In the genomic region with DNA sequence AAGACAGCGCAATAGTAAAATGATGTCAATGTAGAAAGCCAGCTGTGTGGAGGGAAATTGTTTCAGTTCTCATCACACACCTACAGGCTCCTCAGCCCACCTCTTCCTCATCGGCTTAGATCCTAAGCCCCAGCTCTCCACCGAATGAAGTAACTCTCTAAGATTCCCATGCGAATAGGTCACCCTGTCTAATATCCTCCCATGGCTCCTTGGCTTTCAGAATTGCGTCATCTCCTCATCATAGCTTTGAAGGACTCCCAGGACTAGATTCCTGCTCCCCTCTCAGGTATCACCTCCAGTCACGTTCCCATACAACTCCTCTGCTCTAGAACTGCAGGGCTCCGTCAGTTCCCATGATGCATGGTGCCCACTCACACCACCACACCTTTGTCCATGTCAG, we compare ENCODE assay signal across 18 cellular contexts. TPM values are rescaled to one million over a fixed set of nuclear protein-coding genes. Genes with fewer than 3 reads are reported as not detected.
DNase-seq lines count a peak whose midpoint lies in the region; ATAC-seq and TF ChIP-seq lines count a peak whose summit lies in the region.
"Had no signal": no experiment of that assay in that cellular context is flagged by ENCODE, and none has a peak within 500 bp of the region (broad histone marks: within the 10 kb centered on the region; RNA-seq: fewer than 3 reads in every experiment).

No MANE protein-coding gene starts in this region.

- H3K27me3 ChIP-seq in osteoblast (ENCODE audit: insufficient read depth, low read length), result peaks cover 27% of the 10 kb centered on the region
- H3K27me3 ChIP-seq: BE2C, esophagus muscularis mucosa, tibial nerve had no signal

- H3K4me2 ChIP-seq in osteoblast (ENCODE audit: insufficient read depth, low read length), result peak overlapping the region; percentile 48

- H3K4me1 ChIP-seq in osteoblast (ENCODE audit: insufficient read depth, low read length), result peaks cover 11% of the 10 kb centered on the region
- H3K4me1 ChIP-seq: esophagus muscularis mucosa had no signal

- CTCF ChIA-PET in HEK293T (lab: Yijun Ruan, JAX), result interaction anchor here (1.0 kb wide), 2 partner anchors 8 to 26 kb away, joined by 3 to 5 read pairs; no protein-coding TSS in a partner anchor

- H4K20me1 ChIP-seq in osteoblast (ENCODE audit: insufficient read depth, low read length), result no peaks in the 10 kb centered on the region

- ATAC-seq in HG02981 (IDR thresholded peaks at IDR 0.05; ENCODE audit: unreplicated experiment) (no peak), left ventricle myocardium superior (no peak), Right ventricle myocardium superior (ENCODE audit: poor library complexity) (no peak)
- ATAC-seq: Panc1; stimulated activated memory B cell treated with anti-CD40 and anti-IgM and Interleukin-4, amounts not matched to agents 10 μg/mL and 1 μg/mL and 100 μg/mL, for 72 hours had no signal

- peak; percentile 35 for DNase-seq in HEK293T (ENCODE audit: extremely low spot score)
- DNase-seq in NCI-H2107 (lab: John Stamatoyannopoulos, UW), result peak; percentile 22
- DNase-seq in ecto neural progenitor cell (ENCODE audit: low spot score), result peak; percentile 20
- DNase-seq in osteoblast (ENCODE audit: insufficient read length, low spot score, missing footprints), result no peak
- DNase-seq in left ventricle myocardium superior, result no peak
- no peak for DNase-seq in Right ventricle myocardium superior
- DNase-seq: activated CD4-positive, alpha-beta T cell treated with anti-CD3 and anti-CD28 coated beads for 4 hours; activated naive CD4-positive, alpha-beta T cell treated with anti-CD3 and anti-CD28 coated beads, Interleukin-2, amount 10 ng/mL, durations not matched to agents 7 days and 5 days; BE2C; dermis blood vessel endothelial cell; NCI-H526 treated with DMSO at 0.1 percent for 48 hours; T1000 had no signal

- H3K4me3 ChIP-seq in osteoblast (ENCODE audit: insufficient read depth, low read length), result no peak overlapping the region
- H3K4me3 ChIP-seq: esophagus muscularis mucosa had no signal

- no peak for TF ChIP-seq CTCF in osteoblast (IDR thresholded peaks at IDR 0.05; ENCODE audit: extremely low read depth, low read depth, low read length)

- H2AFZ ChIP-seq in osteoblast (ENCODE audit: low read length), result no peak overlapping the region

- intact Hi-C loops in left ventricle myocardium superior (cut with micrococcal nuclease), result no loop called here
- intact Hi-C loops in Right ventricle myocardium superior (cut with DNase I), result no loop called here

- H3K79me2 ChIP-seq in osteoblast (ENCODE audit: insufficient read depth, low read length), result no peaks in the 10 kb centered on the region

- no peak overlapping the region for H3K27ac ChIP-seq in osteoblast (ENCODE audit: low read depth, low read length)
- H3K27ac ChIP-seq: esophagus muscularis mucosa, tibial nerve had no signal

- H3K36me3 ChIP-seq in osteoblast (ENCODE audit: insufficient read depth, low read length), result no peaks in the 10 kb centered on the region
- H3K36me3 ChIP-seq: BE2C, esophagus muscularis mucosa, tibial nerve had no signal

- POLR2A ChIA-PET in HEK293T (lab: Yijun Ruan, JAX), result interaction anchor here (1.0 kb wide), 1 partner anchor 382 kb away, joined by 3 read pairs; the partner anchor contains the start of gene AMD1

- H3K9me3 ChIP-seq in osteoblast (ENCODE audit: low read depth, low read length), result no peaks in the 10 kb centered on the region
- H3K9me3 ChIP-seq: esophagus muscularis mucosa, tibial nerve had no signal

TF ChIP-seq in HEK293T, 16 proteins besides CTCF, POLR2A, EP300 and RAD21:
- TF ChIP-seq TARDBP (IDR thresholded peaks at IDR 0.05) (no peak), ZNF384 (IDR thresholded peaks at IDR 0.05) (no peak), FOXK2 (IDR thresholded peaks at IDR 0.05) (no peak), PKNOX1 (IDR thresholded peaks at IDR 0.05) (no peak), FOXM1 (IDR thresholded peaks at IDR 0.05; ENCODE audit: borderline replicate concordance) (no peak), ARNT (IDR thresholded peaks at IDR 0.05) (no peak), L3MBTL2 (conservative IDR thresholded peaks at IDR 0.05) (no peak), SUZ12 (IDR thresholded peaks at IDR 0.05) (no peak), LEF1 (IDR thresholded peaks at IDR 0.05; ENCODE audit: borderline replicate concordance) (no peak), NFRKB (IDR thresholded peaks at IDR 0.05) (no peak), SP1 (IDR thresholded peaks at IDR 0.05) (no peak), CTBP1 (IDR thresholded peaks at IDR 0.05; ENCODE audit: borderline replicate concordance) (no peak), ELF4 (IDR thresholded peaks at IDR 0.05) (no peak), FOXA1 (IDR thresholded peaks at IDR 0.05) (no peak), BHLHE40 (IDR thresholded peaks at IDR 0.05; ENCODE audit: borderline replicate concordance) (no peak), HDGF (IDR thresholded peaks at IDR 0.05; ENCODE audit: borderline replicate concordance) (no peak)

RNA-seq across cellular contexts. Expression of gene SLC22A16, which starts 16.2 kb away (rescaled TPM):
- total RNA-seq in osteoblast, result 0.36 TPM in 1 of 2 replicates, not detected in the other
- not detected for total RNA-seq in left ventricle myocardium superior
- total RNA-seq in Right ventricle myocardium superior, result not detected
- total RNA-seq: dermis blood vessel endothelial cell, HT1080, tibial nerve had no signal

Comparison
In these comparisons a context has a peak if more than half of its experiments do, and no peak if none do; other contexts are left out.
1. DNase-seq: peak in HEK293T (single experiment), NCI-H2107 (single experiment) and ecto neural progenitor cell (single experiment); none in osteoblast (single experiment), left ventricle myocardium superior (single experiment) and Right ventricle myocardium superior (single experiment).